Comparison of ENCODE assay signal across 9 cellular contexts in the genomic region with DNA sequence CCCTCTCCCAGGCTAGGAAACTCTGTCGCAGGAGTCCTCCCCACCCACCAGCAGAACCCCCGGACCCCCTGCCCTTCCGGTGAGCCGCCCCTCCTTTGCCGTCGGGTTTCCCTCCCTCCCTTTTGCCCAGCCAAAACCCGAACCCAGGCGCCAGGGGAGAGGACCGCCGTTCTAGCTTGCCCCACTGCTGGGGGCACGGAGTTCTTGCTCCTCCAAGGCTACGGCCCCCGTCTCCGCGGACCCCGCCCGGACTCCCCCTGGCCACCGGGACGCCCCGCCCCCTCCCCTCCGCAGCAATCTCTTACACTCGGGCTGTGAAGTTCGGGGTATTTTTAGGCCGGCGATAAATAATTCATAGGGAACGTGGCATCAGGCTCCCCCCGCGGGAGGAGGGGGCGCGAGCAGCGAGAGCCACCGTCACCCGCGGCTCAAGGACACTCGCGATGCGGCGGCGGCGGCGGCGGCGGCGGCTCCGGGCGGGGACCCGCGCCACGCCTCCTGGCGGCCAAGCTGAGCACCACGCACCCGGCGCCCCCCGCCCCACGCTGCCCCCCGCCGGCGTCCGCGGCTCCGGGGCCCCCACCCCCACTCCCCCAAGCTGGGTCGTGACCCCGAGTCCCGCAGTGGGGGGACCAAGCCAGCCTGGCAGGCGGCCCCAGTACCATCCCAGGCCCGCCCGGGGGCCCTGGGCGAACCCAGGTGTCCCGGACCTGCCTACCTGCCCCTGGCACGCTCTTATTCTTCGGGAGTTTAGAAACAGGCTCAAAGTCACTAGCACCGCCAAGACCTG. TPM values are rescaled to one million over a fixed set of nuclear protein-coding genes. Genes with fewer than 3 reads are reported as not detected.
A peak's percentile ranks its signal among the peaks of the same experiment; 100 is the strongest.
DNase-seq lines count a peak whose midpoint lies in the region; ATAC-seq and TF ChIP-seq lines count a peak whose summit lies in the region.
"Had no signal": no experiment of that assay in that cellular context is flagged by ENCODE, and none has a peak within 500 bp of the region (broad histone marks: within the 10 kb centered on the region; RNA-seq: fewer than 3 reads in every experiment).

TSS of gene GRIN2C (minus strand) at position 447 of the 790 bp plus-strand sequence. CDS start 4,793 bp downstream, outside the sequence.

- WGBS in transverse colon (ENCODE audit: low coverage in 1 of 2), 2 donors = 7% methylated on average over 3 to 26 of the region's 72 CpGs

- peak within 1 kb of the TSS; percentile 43 for H3K4me3 ChIP-seq in cardiac muscle cell
- peak within 1 kb of the TSS; percentile 52 for H3K4me3 ChIP-seq in iPS-15b (ENCODE audit: low read depth, low read length)
- peak within 1 kb of the TSS in 2 of 4 donors; percentile 8 to 37 for H3K4me3 ChIP-seq in transverse colon

- ATAC-seq in Right ventricle myocardium superior (ENCODE audit: poor library complexity) = no peak
- ATAC-seq in HG02798 (IDR thresholded peaks at IDR 0.05; ENCODE audit: poor library complexity, unreplicated experiment) = no peak

- intact Hi-C loops in Right ventricle myocardium superior (cut with DNase I) (no loop called here), transverse colon (cut with DNase I; ENCODE audit: low total_unique reads) (no loop called here)

- TF ChIP-seq EP300 in transverse colon (IDR thresholded peaks at IDR 0.05; ENCODE audit: low read depth) = no peak

- TF ChIP-seq CTCF in cardiac muscle cell (IDR thresholded peaks at IDR 0.05; ENCODE audit: low read depth, low read length) (no peak), transverse colon (IDR thresholded peaks at IDR 0.05) (peak in 3 of 5 experiments; percentile 34 to 48 (median 43))

- DNase-seq in cardiac muscle cell (ENCODE audit: low read depth in 1 of 2, low spot score in 1 of 2) (peak in 1 of 2 donors; percentile 56), Right ventricle myocardium superior (no peak), transverse colon (no peak), DMS114 treated with DMSO at 0.1 percent for 48 hours (lab: John Stamatoyannopoulos, UW; ENCODE audit: unreplicated experiment) (no peak), NOMO-1 treated with dmso at 0.1 percent for 144 hours (lab: John Stamatoyannopoulos, UW; ENCODE audit: unreplicated experiment) (no peak)
- peak; percentile 43 to 57 for DNase-seq in activated T-cell treated with anti-CD3 and anti-CD28 coated beads, Interleukin-2, amount 50 U/mL, for 48 hours

- H3K27ac ChIP-seq in cardiac muscle cell = no peak within 1 kb of the TSS
- H3K27ac ChIP-seq in transverse colon = no peak within 1 kb of the TSS

- H3K9ac ChIP-seq in iPS-15b (ENCODE audit: low read depth, low read length) = no peak within 1 kb of the TSS

- TF ChIP-seq POLR2A in transverse colon (IDR thresholded peaks at IDR 0.05) = no peak

- in situ Hi-C loops in transverse colon (cut with MboI; ENCODE audit: low pct_ligation_motif_present in 1 of 4, low pct_unique_long_range_greater_than_20kb in 1 of 4, low sequenced_read_pairs in 3 of 4) = loop anchor here in 2 of 4 donors (10.0 to 25.0 kb wide), 2 partner anchors 65 to 122 kb away; partner anchors contain the start of genes NHERF1 (in 2 of the 2) and RAB37 (in 2 of the 2)

- peaks cover 4% of the 10 kb centered on the region for H3K4me1 ChIP-seq in cardiac muscle cell (ENCODE audit: low read depth)
- H3K4me1 ChIP-seq in iPS-15b (ENCODE audit: control insufficient read depth, insufficient read depth, low read length) = no peaks in the 10 kb centered on the region
- H3K4me1 ChIP-seq in transverse colon = peaks cover 13 to 30% (median 28%) of the 10 kb centered on the region in 4 donors

- peaks cover 73% of the 10 kb centered on the region for H3K27me3 ChIP-seq in cardiac muscle cell
- H3K27me3 ChIP-seq in iPS-15b (ENCODE audit: control insufficient read depth, insufficient read depth, low read length) = peaks cover 65% of the 10 kb centered on the region
- H3K27me3 ChIP-seq in transverse colon = peaks cover 78% of the 10 kb centered on the region

- H3K36me3 ChIP-seq in cardiac muscle cell = no peaks in the 10 kb centered on the region
- peaks cover 6% of the 10 kb centered on the region for H3K36me3 ChIP-seq in iPS-15b (ENCODE audit: control insufficient read depth, insufficient read depth, low read length)
- H3K36me3 ChIP-seq in transverse colon = no peaks in the 10 kb centered on the region

- no peaks in the 10 kb centered on the region for H3K9me3 ChIP-seq in cardiac muscle cell (ENCODE audit: low read depth)
- no peaks in the 10 kb centered on the region for H3K9me3 ChIP-seq in iPS-15b (ENCODE audit: control insufficient read depth, insufficient read depth, low read length)
- H3K9me3 ChIP-seq in transverse colon = no peaks in the 10 kb centered on the region

RNA-seq across cellular contexts. Expression of gene GRIN2C, which starts in this region (rescaled TPM):
- total RNA-seq in cardiac muscle cell (0.95 and 6.1 TPM in 2 replicates), Right ventricle myocardium superior (0.65 TPM), transverse colon (under 1 TPM in 2 of 4 donors, not detected in 2; 0.27 to 0.40 TPM)
- 0.71 and 1.1 TPM in 2 replicates for polyA plus RNA-seq in cardiac muscle cell
- total RNA-seq: activated CD8-positive, alpha-beta memory T cell treated with anti-CD3 and anti-CD28 coated beads for 36 hours had no signal

Comparison
In these comparisons a context has a peak if more than half of its experiments do, and no peak if none do; other contexts are left out.
1. DNase-seq: peak in activated T-cell treated with anti-CD3 and anti-CD28 coated beads, Interleukin-2, amount 50 U/mL, for 48 hours (2 of 2); none in Right ventricle myocardium superior (single experiment), transverse colon (single experiment), DMS114 treated with DMSO at 0.1 percent for 48 hours (single experiment) and NOMO-1 treated with dmso at 0.1 percent for 144 hours (single experiment).